Comparison of ENCODE assay signal across 8 cellular contexts in the genomic region with DNA sequence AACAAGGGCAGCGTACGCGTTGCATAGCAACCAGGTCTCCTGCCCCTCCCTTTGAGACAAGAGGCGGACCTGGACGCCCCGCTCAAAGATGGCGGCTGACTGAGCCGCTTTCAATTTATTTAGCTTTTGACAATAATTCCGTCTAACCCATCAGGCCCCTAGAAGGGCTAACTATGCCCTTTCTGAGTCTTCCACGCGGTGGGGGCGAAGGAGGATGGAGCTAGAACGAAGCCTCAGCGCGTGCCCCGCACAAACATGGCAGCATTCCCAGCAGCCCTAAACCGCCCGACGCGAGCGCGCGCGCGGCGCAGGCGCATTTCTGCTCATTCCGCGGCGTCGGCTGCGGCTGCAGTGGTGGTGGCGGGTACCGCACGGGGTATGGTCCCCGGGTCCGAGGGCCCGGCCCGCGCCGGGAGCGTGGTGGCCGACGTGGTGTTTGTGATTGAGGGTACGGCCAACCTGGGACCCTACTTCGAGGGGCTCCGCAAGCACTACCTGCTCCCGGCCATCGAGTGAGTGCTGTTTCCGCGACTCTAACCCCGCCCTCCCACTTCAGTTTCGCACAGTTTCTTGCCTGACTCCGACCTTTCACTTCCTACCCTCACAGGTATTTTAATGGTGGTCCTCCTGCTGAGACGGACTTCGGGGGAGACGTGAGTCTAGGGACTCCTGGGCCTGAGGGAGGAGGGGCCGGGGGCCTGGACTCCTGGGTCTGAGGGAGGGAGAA. TPM values are rescaled to one million over a fixed set of nuclear protein-coding genes. Genes with fewer than 3 reads are reported as not detected.
A peak's percentile ranks its signal among the peaks of the same experiment; 100 is the strongest.
DNase-seq lines count a peak whose midpoint lies in the region; FAIRE-seq and TF ChIP-seq lines count a peak whose summit lies in the region.

TSS of gene MED25 (plus strand) at position 326 of the 727 bp plus-strand sequence. CDS start at position 379, 53 bp downstream.

- no peaks in the 10 kb centered on the region for H3K27me3 ChIP-seq in H7 (ENCODE audit: control insufficient read depth, insufficient read depth, low read length)
- no peaks in the 10 kb centered on the region for H3K27me3 ChIP-seq in MG63
- no peaks in the 10 kb centered on the region for H3K27me3 ChIP-seq in SJCRH30
- H3K27me3 ChIP-seq in neuronal stem cell (ENCODE audit: control insufficient read depth in 3 of 3, insufficient read depth in 3 of 3, low read depth in 1 of 3, low read length in 3 of 3): no peaks in the 10 kb centered on the region

- H2AK5ac ChIP-seq in neuronal stem cell (ENCODE audit: low read depth, low read length): peak within 1 kb of the TSS; percentile 97

- TF ChIP-seq CTCF in subcutaneous adipose tissue (IDR thresholded peaks at IDR 0.05; ENCODE audit: low read depth): no peak

- H3K4ac ChIP-seq in neuronal stem cell (ENCODE audit: low read length): no peak within 1 kb of the TSS

- H2BK12ac ChIP-seq in neuronal stem cell (ENCODE audit: low read length): no peak within 1 kb of the TSS

- H4K8ac ChIP-seq in neuronal stem cell (ENCODE audit: low read depth, low read length): no peak within 1 kb of the TSS

- H3K36me3 ChIP-seq in H7 (replicated peaks; ENCODE audit: control insufficient read depth, insufficient read depth, low read length) (no peaks in the 10 kb centered on the region; the same call in 1 of the 2 replicates), MG63 (peaks cover 17% of the 10 kb centered on the region), SJCRH30 (no peaks in the 10 kb centered on the region), neuronal stem cell (replicated peaks in 1 of 2; ENCODE audit: control insufficient read depth in 2 of 2, insufficient read depth in 2 of 2, low read length in 2 of 2) (peaks cover 11 to 25% of the 10 kb centered on the region in 2 donors)

- peak within 1 kb of the TSS; percentile 49 for H3K14ac ChIP-seq in neuronal stem cell (ENCODE audit: low read length)

- H3K9me3 ChIP-seq in MG63 (no peaks in the 10 kb centered on the region), SJCRH30 (replicated peaks) (no peaks in the 10 kb centered on the region), neuronal stem cell (replicated peaks in 1 of 2; ENCODE audit: control insufficient read depth in 2 of 2, insufficient read depth in 1 of 2, low read depth in 1 of 2, low read length in 2 of 2) (no peaks in the 10 kb centered on the region)

- FAIRE-seq in G401.6 (lab: Jason Lieb, UNC): peak; percentile 23

- DNase-seq in H7: peak; percentile 97
- DNase-seq in MG63: peak; percentile 84
- peak; percentile 84 to 88 for DNase-seq in SJCRH30
- peak; percentile 88 for DNase-seq in activated naive CD4-positive, alpha-beta T cell treated with Interleukin-2 at 50 U/mL for 16 hours
- peak; percentile 86 for DNase-seq in foreskin melanocyte
- peak; percentile 92 for DNase-seq in neuronal stem cell (ENCODE audit: low spot score)

- H4K91ac ChIP-seq in neuronal stem cell (ENCODE audit: low read depth, low read length, poor library complexity): peak within 1 kb of the TSS; percentile 64

- H3K4me1 ChIP-seq in SJCRH30 (peaks cover 3% of the 10 kb centered on the region; the same call in 1 of the 2 replicates), neuronal stem cell (ENCODE audit: control insufficient read depth in 2 of 2, insufficient read depth in 1 of 2, low read depth in 1 of 2, low read length in 2 of 2) (peaks cover 6 to 7% of the 10 kb centered on the region in 2 donors)

- H3K23ac ChIP-seq in neuronal stem cell (ENCODE audit: low read depth, low read length, poor library complexity): peak within 1 kb of the TSS; percentile 90

- peak within 1 kb of the TSS; percentile 96 for H3K4me3 ChIP-seq in H7 (ENCODE audit: insufficient read depth, low read depth, low read length)
- peak within 1 kb of the TSS; percentile 93 for H3K4me3 ChIP-seq in MG63
- H3K4me3 ChIP-seq in SJCRH30: peak within 1 kb of the TSS; percentile 89
- H3K4me3 ChIP-seq in neuronal stem cell (ENCODE audit: low read length in 2 of 2): peak within 1 kb of the TSS; percentile 70 to 98

- no peak within 1 kb of the TSS for H2BK120ac ChIP-seq in neuronal stem cell (ENCODE audit: low read depth, low read length)

- H3K9ac ChIP-seq in neuronal stem cell (ENCODE audit: low read depth, low read length, poor library complexity): peak within 1 kb of the TSS; percentile 95

- H2AFZ ChIP-seq in neuronal stem cell (ENCODE audit: low read length): peak within 1 kb of the TSS; percentile 96

- H3K18ac ChIP-seq in neuronal stem cell (ENCODE audit: low read length): peak within 1 kb of the TSS; percentile 98

- peak within 1 kb of the TSS; percentile 73 for H3K27ac ChIP-seq in SJCRH30
- H3K27ac ChIP-seq in neuronal stem cell (replicated peaks; ENCODE audit: low read length): peak within 1 kb of the TSS; percentile 91

- peak within 1 kb of the TSS; percentile 42 for H2BK5ac ChIP-seq in neuronal stem cell (ENCODE audit: low read length)

- peak within 1 kb of the TSS; percentile 69 for H3K4me2 ChIP-seq in neuronal stem cell (ENCODE audit: insufficient read depth, low read length, poor library complexity, severe bottlenecking)

- peak within 1 kb of the TSS; percentile 75 for H2BK15ac ChIP-seq in neuronal stem cell (ENCODE audit: low read length)

- H3K79me1 ChIP-seq in neuronal stem cell (ENCODE audit: low read depth, low read length): peaks cover 9% of the 10 kb centered on the region

- WGBS in neuronal stem cell (ENCODE audit: extremely low coverage in 2 of 2, insufficient read length in 2 of 2, insufficient replicate concordance in 1 of 2), 2 donors: no CpG with 5 or more reads among the region's 58 CpGs

RNA-seq across cellular contexts. Expression of gene MED25, which starts in this region (rescaled TPM):
- total RNA-seq in H7 (2014; rRNA removed; shearing (Covaris generic)): 49.3 and 53.5 TPM in 2 replicates
- 27.6 and 45.1 TPM in 2 replicates for total RNA-seq in MG63 (2014; rRNA removed; shearing (Covaris generic); ENCODE audit: low replicate concordance)
- 22.2 and 27.4 TPM in 2 replicates for total RNA-seq in SJCRH30 (2014; rRNA removed; shearing (Covaris generic))
- polyA plus RNA-seq in neuronal stem cell (2013, experiment 1 of 2): 63.1 TPM
- polyA plus RNA-seq in neuronal stem cell (2013, experiment 2 of 2): 64.7 TPM
- total RNA-seq in subcutaneous adipose tissue: 10 to 100 TPM; 15.2 to 30.5 (median 16.4) TPM

Comparison
In these comparisons a context has a peak if more than half of its experiments do, and no peak if none do; other contexts are left out.
1. Peak in every context shown above with its lines: DNase-seq, H3K4me3 ChIP-seq and H3K27ac ChIP-seq.